17 cellular contexts compared by ENCODE assay signal in the genomic region with DNA sequence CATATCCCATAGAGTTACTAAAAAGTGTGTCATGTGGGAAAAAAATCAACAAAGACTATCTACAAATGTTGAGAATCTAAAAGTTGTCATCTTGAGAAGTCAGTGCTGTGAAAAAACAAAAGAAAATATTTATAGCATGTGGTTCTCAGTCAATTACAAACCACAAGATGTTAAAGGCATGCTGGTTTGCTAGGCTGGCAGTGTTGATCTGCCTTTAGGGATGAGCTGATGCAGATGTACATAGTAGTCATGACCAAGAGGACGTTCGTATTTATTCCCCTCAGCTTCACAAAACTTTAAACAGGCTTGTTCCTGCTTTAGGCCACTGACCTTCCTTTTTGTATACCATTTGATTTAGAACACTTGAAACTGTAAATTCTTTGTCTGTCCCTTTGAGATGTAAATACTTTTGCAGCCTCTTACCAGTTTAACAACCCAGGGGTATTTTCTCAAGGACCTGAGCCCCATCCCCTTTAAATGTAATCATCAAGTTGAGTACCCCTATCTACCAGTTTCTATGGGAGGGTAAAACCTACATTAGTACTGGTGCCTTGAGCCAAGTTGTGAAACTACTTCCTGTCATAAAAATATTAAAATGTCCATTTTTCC.
"Had no signal": no experiment of that assay in that cellular context is flagged by ENCODE, and none has a peak within 500 bp of the region (broad histone marks: within the 10 kb centered on the region; RNA-seq: fewer than 3 reads in every experiment).

No MANE protein-coding gene starts in this region.

- H3K4me3 Mint-ChIP-seq: activated B cell treated with CpG ODN at 0.5 μM for 24 hours; activated CD4-positive, alpha-beta T cell treated with anti-CD3 and anti-CD28 coated beads, Interleukin-2, amount 10 ng/mL, durations not matched to agents 24 days and 14 days; activated CD8-positive, alpha-beta T cell treated with anti-CD3 and anti-CD28 coated beads, Interleukin-2, amount 10 ng/mL, durations not matched to agents 7 days and 5 days; activated naive CD4-positive, alpha-beta T cell treated with anti-CD3 and anti-CD28 coated beads, Interleukin-2, amount 50 U/mL, for 24 hours; memory B cell; neural crest cell; stimulated activated naive CD8-positive, alpha-beta T cell treated with anti-CD3 and anti-CD28 coated beads, Interleukin-15, Interleukin-2, amounts not matched to agents 100 ng/mL and 50 ng/mL, for 24 hours; type B pancreatic cell had no signal

- H3K27me3 ChIP-seq: esophagus squamous epithelium, right lobe of liver had no signal

- H3K27me3 Mint-ChIP-seq: activated B cell treated with CpG ODN at 0.5 μM for 24 hours; activated CD4-positive, alpha-beta T cell treated with anti-CD3 and anti-CD28 coated beads, Interleukin-2, amount 10 ng/mL, durations not matched to agents 24 days and 14 days; activated naive CD4-positive, alpha-beta T cell treated with anti-CD3 and anti-CD28 coated beads, Interleukin-2, amount 50 U/mL, for 24 hours; memory B cell; stimulated activated naive CD8-positive, alpha-beta T cell treated with anti-CD3 and anti-CD28 coated beads, Interleukin-15, Interleukin-2, amounts not matched to agents 100 ng/mL and 50 ng/mL, for 24 hours; type B pancreatic cell had no signal

- H3K4me1 Mint-ChIP-seq: activated B cell treated with CpG ODN at 0.5 μM for 24 hours; activated CD4-positive, alpha-beta T cell treated with anti-CD3 and anti-CD28 coated beads, Interleukin-2, amount 10 ng/mL, durations not matched to agents 24 days and 14 days; activated naive CD4-positive, alpha-beta T cell treated with anti-CD3 and anti-CD28 coated beads, Interleukin-2, amount 50 U/mL, for 24 hours; memory B cell; neural crest cell had no signal

- ATAC-seq: activated CD8-positive, alpha-beta T cell treated with anti-CD3 and anti-CD28 coated beads, Interleukin-2, amount 10 ng/mL, durations not matched to agents 7 days and 5 days; left ventricle myocardium superior had no signal

- H3K4me3 ChIP-seq: coronary artery, esophagus squamous epithelium, right lobe of liver had no signal

- H3K36me3 Mint-ChIP-seq: activated naive CD4-positive, alpha-beta T cell treated with anti-CD3 and anti-CD28 coated beads, Interleukin-2, amount 50 U/mL, for 24 hours; memory B cell; type B pancreatic cell had no signal

- H3K27ac Mint-ChIP-seq: activated B cell treated with CpG ODN at 0.5 μM for 24 hours; activated CD4-positive, alpha-beta T cell treated with anti-CD3 and anti-CD28 coated beads, Interleukin-2, amount 10 ng/mL, durations not matched to agents 24 days and 14 days; activated CD8-positive, alpha-beta T cell treated with anti-CD3 and anti-CD28 coated beads, Interleukin-2, amount 10 ng/mL, durations not matched to agents 7 days and 5 days; activated naive CD4-positive, alpha-beta T cell treated with anti-CD3 and anti-CD28 coated beads, Interleukin-2, amount 50 U/mL, for 24 hours; memory B cell; stimulated activated naive CD8-positive, alpha-beta T cell treated with anti-CD3 and anti-CD28 coated beads, Interleukin-15, Interleukin-2, amounts not matched to agents 100 ng/mL and 50 ng/mL, for 24 hours; type B pancreatic cell had no signal

- H3K4me1 ChIP-seq: esophagus squamous epithelium, right lobe of liver had no signal

- DNase-seq: activated B cell treated with CpG ODN at 0.5 μM for 24 hours; activated CD4-positive, alpha-beta T cell treated with anti-CD3 and anti-CD28 coated beads, Interleukin-2, amount 10 ng/mL, durations not matched to agents 24 days and 14 days; activated CD8-positive, alpha-beta memory T cell treated with anti-CD3 and anti-CD28 coated beads, Interleukin-2, amount 50 U/mL, for 4 hours; activated CD8-positive, alpha-beta T cell treated with anti-CD3 and anti-CD28 coated beads, Interleukin-2, amount 10 ng/mL, durations not matched to agents 7 days and 5 days; activated effector memory CD4-positive, alpha-beta T cell treated with anti-CD3 and anti-CD28 coated beads, Interleukin-2, amount 50 U/mL, for 16 hours; activated T-cell treated with anti-CD3 and anti-CD28 coated beads, Interleukin-2, amount 50 U/mL, for 48 hours; effector CD4-positive, alpha-beta T cell; esophagus squamous epithelium; hippocampal formation; left ventricle myocardium superior; right lobe of liver had no signal

- H3K36me3 ChIP-seq: esophagus squamous epithelium, right lobe of liver had no signal

- H3K27ac ChIP-seq: coronary artery, esophagus squamous epithelium, right lobe of liver had no signal

- H3K9me3 ChIP-seq: right lobe of liver had no signal
